Comparison of ENCODE assay signal across 1 cellular context in genomic region chr1:10890391-10891073, GRCh38.
TF ChIP-seq lines count a peak whose summit lies in the region.

No MANE protein-coding gene starts in this region.

TF ChIP-seq in SK-N-SH treated with all-trans-retinoic acid at 6 μM for 48 hours, 23 proteins besides CTCF, POLR2A, EP300 and RAD21 (continued from another document):
- TF ChIP-seq POU6F1 (CRISPR knock-in tag; IDR thresholded peaks at IDR 0.05; ENCODE audit: borderline replicate concordance, low read depth) (no peak), CSDC2 (CRISPR knock-in tag; IDR thresholded peaks at IDR 0.05) (no peak), PPARA (CRISPR knock-in tag; IDR thresholded peaks at IDR 0.05; ENCODE audit: borderline replicate concordance) (no peak), PATZ1 (CRISPR knock-in tag; IDR thresholded peaks at IDR 0.05; ENCODE audit: borderline replicate concordance) (no peak), ZNF70 (CRISPR knock-in tag; IDR thresholded peaks at IDR 0.05) (no peak), GLIS3 (CRISPR knock-in tag; IDR thresholded peaks at IDR 0.05) (no peak), CREB5 (CRISPR knock-in tag; IDR thresholded peaks at IDR 0.05; ENCODE audit: low read depth) (no peak), CSRNP3 (CRISPR knock-in tag; IDR thresholded peaks at IDR 0.05) (no peak), SNAI2 (CRISPR knock-in tag; IDR thresholded peaks at IDR 0.05) (no peak), BACH2 (CRISPR knock-in tag; IDR thresholded peaks at IDR 0.05; ENCODE audit: borderline replicate concordance) (no peak), ZC3H10 (CRISPR knock-in tag; IDR thresholded peaks at IDR 0.05) (no peak), ARNTL (CRISPR knock-in tag; IDR thresholded peaks at IDR 0.05; ENCODE audit: borderline replicate concordance, low read depth) (no peak), ZNF8 (CRISPR knock-in tag; IDR thresholded peaks at IDR 0.05) (no peak), RARB (CRISPR knock-in tag; IDR thresholded peaks at IDR 0.05) (no peak)
TF ChIP-seq in SK-N-SH treated with all-trans-retinoic acid at 6 μM for 48 hours: peak in this region for 0.
